31 cellular contexts compared by ENCODE assay signal in genomic region chr20:63617092-63617875, GRCh38. TPM values are rescaled to one million over a fixed set of nuclear protein-coding genes. Genes with fewer than 3 reads are reported as not detected.
DNase-seq lines count a peak whose midpoint lies in the region; ATAC-seq, FAIRE-seq and TF ChIP-seq lines count a peak whose summit lies in the region.
"Had no signal": no experiment of that assay in that cellular context is flagged by ENCODE, and none has a peak within 500 bp of the region (broad histone marks: within the 10 kb centered on the region; RNA-seq: fewer than 3 reads in every experiment).

No MANE protein-coding gene starts in this region.

- no peaks in the 10 kb centered on the region for H3K9me3 ChIP-seq in astrocyte (ENCODE audit: insufficient read depth, low read depth, low read length)
- H3K9me3 ChIP-seq: HAP-1, prostate gland, sigmoid colon, SJSA1, transverse colon had no signal

- TF ChIP-seq CTCF in GM13977 (IDR thresholded peaks at IDR 0.05; ENCODE audit: extremely low read depth, insufficient read depth, missing control alignments), result no peak
- TF ChIP-seq CTCF in astrocyte (IDR thresholded peaks at IDR 0.05; ENCODE audit: insufficient read depth, low read depth, low read length), result no peak
- no peak for TF ChIP-seq CTCF in glutamatergic neuron (IDR thresholded peaks at IDR 0.05; ENCODE audit: partially characterized antibody, unreplicated experiment)

- H3K27me3 ChIP-seq in astrocyte (ENCODE audit: insufficient read depth, low read length), result no peaks in the 10 kb centered on the region
- H3K27me3 ChIP-seq: sigmoid colon, SJSA1, transverse colon had no signal

- DNase-seq in GM13977 (ENCODE audit: low spot score) (peak; percentile 61), astrocyte (ENCODE audit: low read depth) (no peak), glomerular visceral epithelial cell (ENCODE audit: extremely low spot score) (peak; percentile 24), glutamatergic neuron (no peak)
- DNase-seq in stimulated activated naive B cell treated with anti-CD40 and anti-IgM and Interleukin-4, amounts not matched to agents 10 μg/mL and 1 μg/mL and 100 μg/mL, for 72 hours, result no peak
- DNase-seq: activated CD4-positive, alpha-beta T cell treated with anti-CD3 and anti-CD28 coated beads for 48 hours; activated CD8-positive, alpha-beta memory T cell treated with anti-CD3 and anti-CD28 coated beads for 24 hours; amygdala; COR-L47; DMS53; head of caudate nucleus; naive thymus-derived CD8-positive, alpha-beta T cell; NCI-H1048; NCI-H446; NCI-H774; nucleus accumbens; sigmoid colon; stimulated activated CD4-positive, alpha-beta T cell treated with anti-CD3 and anti-CD28 coated beads, Interleukin-12 subunit alpha, Interleukin-12 subunit beta, amount 100 ng/mL, for 4 hours; stimulated activated CD4-positive, alpha-beta T cell treated with anti-CD3 and anti-CD28 coated beads, Interleukin-4, amount 100 ng/mL, for 1 hour; T1000; transverse colon had no signal

- FAIRE-seq in astrocyte (lab: Jason Lieb, UNC), result no peak
- FAIRE-seq: colon, RCC 7860 had no signal

- H3K27me3 Mint-ChIP-seq in astrocyte (ENCODE audit: low read depth, unreplicated experiment) (no peaks in the 10 kb centered on the region), glutamatergic neuron (ENCODE audit: unreplicated experiment) (peaks cover 8% of the 10 kb centered on the region)
- H3K27me3 Mint-ChIP-seq in stimulated activated naive B cell treated with anti-CD40 and anti-IgM and Interleukin-4, amounts not matched to agents 10 μg/mL and 1 μg/mL and 100 μg/mL, for 72 hours, result no peaks in the 10 kb centered on the region
- H3K27me3 Mint-ChIP-seq: activated naive CD4-positive, alpha-beta T cell treated with anti-CD3 and anti-CD28 coated beads, Interleukin-2, amount 50 U/mL, for 24 hours; naive thymus-derived CD8-positive, alpha-beta T cell had no signal

- no peaks in the 10 kb centered on the region for H3K4me1 ChIP-seq in astrocyte (ENCODE audit: insufficient read depth, low read length)
- H3K4me1 ChIP-seq: HAP-1, prostate gland, sigmoid colon, SJSA1, transverse colon had no signal

- peaks cover 5% of the 10 kb centered on the region for H3K4me1 Mint-ChIP-seq in astrocyte (ENCODE audit: low read depth, unreplicated experiment)
- H3K4me1 Mint-ChIP-seq in stimulated activated naive B cell treated with anti-CD40 and anti-IgM and Interleukin-4, amounts not matched to agents 10 μg/mL and 1 μg/mL and 100 μg/mL, for 72 hours, result peaks cover 25 to 38% of the 10 kb centered on the region in 2 donors
- H3K4me1 Mint-ChIP-seq in glutamatergic neuron (ENCODE audit: low read depth, unreplicated experiment), result peaks cover 3% of the 10 kb centered on the region

- no peak overlapping the region for H3K27ac ChIP-seq in astrocyte (ENCODE audit: low read depth, low read length)
- H3K27ac ChIP-seq: prostate gland, sigmoid colon, SJSA1, transverse colon, VCaP had no signal

- no peak overlapping the region for H3K9ac ChIP-seq in astrocyte (ENCODE audit: low read length)

- in situ Hi-C loops in GM13977 (cut with MboI; ENCODE audit: low pct_unique_long_range_greater_than_20kb, low sequenced_read_pairs, unreplicated experiment), result no loop called here

- no peaks in the 10 kb centered on the region for H3K36me3 ChIP-seq in astrocyte (ENCODE audit: insufficient read depth, low read length)

- no peak overlapping the region for H3K4me3 ChIP-seq in astrocyte (ENCODE audit: insufficient read depth, low read depth, low read length)
- H3K4me3 ChIP-seq: HAP-1, lung, prostate gland, sigmoid colon, SJSA1, transverse colon had no signal

- peaks cover 47% of the 10 kb centered on the region for H3K79me2 ChIP-seq in astrocyte (ENCODE audit: insufficient read depth, low read length)

- ATAC-seq in stimulated activated naive B cell treated with anti-CD40 and anti-IgM and Interleukin-4, amounts not matched to agents 10 μg/mL and 1 μg/mL and 100 μg/mL, for 72 hours (replicated peaks), result peak in 1 of 2 donors; percentile 60
- ATAC-seq in HG02840 (IDR thresholded peaks at IDR 0.05; ENCODE audit: low FRiP score, unreplicated experiment) (no peak), GM18907 (IDR thresholded peaks at IDR 0.05; ENCODE audit: unreplicated experiment) (no peak)
- ATAC-seq: naive thymus-derived CD8-positive, alpha-beta T cell had no signal

- H3K36me3 Mint-ChIP-seq in astrocyte (ENCODE audit: low read depth, unreplicated experiment) (peaks cover 24% of the 10 kb centered on the region), glutamatergic neuron (ENCODE audit: unreplicated experiment) (peaks cover 7% of the 10 kb centered on the region)
- peaks cover 48 to 64% of the 10 kb centered on the region in 2 donors for H3K36me3 Mint-ChIP-seq in stimulated activated naive B cell treated with anti-CD40 and anti-IgM and Interleukin-4, amounts not matched to agents 10 μg/mL and 1 μg/mL and 100 μg/mL, for 72 hours

- H3K4me3 Mint-ChIP-seq in astrocyte (ENCODE audit: unreplicated experiment) (peak overlapping the region; percentile 4), glutamatergic neuron (ENCODE audit: unreplicated experiment) (no peak overlapping the region)
- peak overlapping the region in 1 of 2 donors; percentile 62 for H3K4me3 Mint-ChIP-seq in stimulated activated naive B cell treated with anti-CD40 and anti-IgM and Interleukin-4, amounts not matched to agents 10 μg/mL and 1 μg/mL and 100 μg/mL, for 72 hours
- H3K4me3 Mint-ChIP-seq: activated naive CD4-positive, alpha-beta T cell treated with anti-CD3 and anti-CD28 coated beads, Interleukin-2, amount 50 U/mL, for 24 hours; naive thymus-derived CD8-positive, alpha-beta T cell had no signal

- H3K4me2 ChIP-seq in astrocyte (ENCODE audit: low read length), result no peak overlapping the region

- no peak overlapping the region for H2AFZ ChIP-seq in astrocyte (ENCODE audit: low read depth, low read length)

- peaks cover 45% of the 10 kb centered on the region for H4K20me1 ChIP-seq in astrocyte (ENCODE audit: insufficient read depth, low read length)

- H3K9me3 Mint-ChIP-seq in astrocyte (ENCODE audit: unreplicated experiment), result no peaks in the 10 kb centered on the region
- H3K9me3 Mint-ChIP-seq in stimulated activated naive B cell treated with anti-CD40 and anti-IgM and Interleukin-4, amounts not matched to agents 10 μg/mL and 1 μg/mL and 100 μg/mL, for 72 hours, result peaks cover 5% of the 10 kb centered on the region in 2 donors
- H3K9me3 Mint-ChIP-seq in glutamatergic neuron (ENCODE audit: unreplicated experiment), result peaks cover 8% of the 10 kb centered on the region
- H3K9me3 Mint-ChIP-seq: activated naive CD4-positive, alpha-beta T cell treated with anti-CD3 and anti-CD28 coated beads, Interleukin-2, amount 50 U/mL, for 24 hours; naive thymus-derived CD8-positive, alpha-beta T cell had no signal

- H3K27ac Mint-ChIP-seq in astrocyte (ENCODE audit: unreplicated experiment) (no peak overlapping the region), glutamatergic neuron (ENCODE audit: unreplicated experiment) (no peak overlapping the region)
- peak overlapping the region; percentile 65 for H3K27ac Mint-ChIP-seq in stimulated activated naive B cell treated with anti-CD40 and anti-IgM and Interleukin-4, amounts not matched to agents 10 μg/mL and 1 μg/mL and 100 μg/mL, for 72 hours
- H3K27ac Mint-ChIP-seq: activated naive CD4-positive, alpha-beta T cell treated with anti-CD3 and anti-CD28 coated beads, Interleukin-2, amount 50 U/mL, for 24 hours had no signal

RNA-seq across cellular contexts. Expression of gene GMEB2, which starts 9.6 kb away (rescaled TPM):
- total RNA-seq in astrocyte (10.7 and 11.7 TPM in 2 replicates), glutamatergic neuron (ENCODE audit: unreplicated experiment) (12.8 TPM)

RNA-seq across cellular contexts. Expression of gene STMN3, which starts 35.9 kb away (rescaled TPM):
- total RNA-seq in astrocyte, result 29.2 and 30.7 TPM in 2 replicates
- total RNA-seq in glutamatergic neuron (ENCODE audit: unreplicated experiment), result 459 TPM

RNA-seq across cellular contexts. Expression of gene RTEL1, which starts 40.8 kb away (rescaled TPM):
- total RNA-seq in astrocyte (15.5 and 15.6 TPM in 2 replicates), glutamatergic neuron (ENCODE audit: unreplicated experiment) (36.3 TPM)

RNA-seq across cellular contexts. Expression of gene HELZ2, which starts 43.2 kb away (rescaled TPM):
- total RNA-seq in astrocyte, result 188 and 200 TPM in 2 replicates
- total RNA-seq in glutamatergic neuron (ENCODE audit: unreplicated experiment), result 87.7 TPM

Comparison
In these comparisons a context has a peak if more than half of its experiments do, and no peak if none do; other contexts are left out.
1. DNase-seq: peak in GM13977 (single experiment) and glomerular visceral epithelial cell (single experiment); none in astrocyte (single experiment), stimulated activated naive B cell treated with anti-CD40 and anti-IgM and Interleukin-4, amounts not matched to agents 10 μg/mL and 1 μg/mL and 100 μg/mL, for 72 hours (single experiment) and glutamatergic neuron (single experiment).
2. RNA of gene STMN3, which starts 35.9 kb away (total RNA-seq): 459 TPM in glutamatergic neuron (single experiment); 29.2 to 30.7 TPM in astrocyte; every median in the first group is over 10 times any median in the second.